Comparison of ENCODE assay signal across 18 cellular contexts in genomic region chr2:80643598-80643997, GRCh38.
"Had no signal": no experiment of that assay in that cellular context is flagged by ENCODE, and none has a peak within 500 bp of the region (broad histone marks: within the 10 kb centered on the region; RNA-seq: fewer than 3 reads in every experiment).

No MANE protein-coding gene starts in this region.

- ATAC-seq: Panc1, Right ventricle myocardium inferior, SK-N-SH treated with all-trans-retinoic acid at 6 μM for 48 hours had no signal

- H3K27ac ChIP-seq: RWPE1, SJCRH30 had no signal

- H3K4me3 ChIP-seq: SJCRH30 had no signal

- H3K27me3 ChIP-seq: SJCRH30 had no signal

- H3K36me3 ChIP-seq: SJCRH30 had no signal

- H3K9me3 ChIP-seq: SJCRH30 had no signal

- DNase-seq: KBM-7, MM.1S, NCI-H1092 treated with DMSO at 0.1 percent for 48 hours, NCI-H1436, NCI-H187 treated with DMSO at 0.1 percent for 48 hours, NCI-H2029 treated with DMSO at 0.1 percent for 48 hours, NCI-H2171 treated with DMSO at 0.1 percent for 48 hours, NCI-H345, NCI-H446 treated with DMSO at 0.1 percent for 48 hours, NCI-H510A treated with DMSO at 0.1 percent for 48 hours, NCI-H526, NCI-H82, SHP77 treated with DMSO at 0.1 percent for 48 hours, SJCRH30 had no signal

- H3K4me1 ChIP-seq: SJCRH30 had no signal
